Comparison of ENCODE assay signal across 1 cellular context in the genomic region with DNA sequence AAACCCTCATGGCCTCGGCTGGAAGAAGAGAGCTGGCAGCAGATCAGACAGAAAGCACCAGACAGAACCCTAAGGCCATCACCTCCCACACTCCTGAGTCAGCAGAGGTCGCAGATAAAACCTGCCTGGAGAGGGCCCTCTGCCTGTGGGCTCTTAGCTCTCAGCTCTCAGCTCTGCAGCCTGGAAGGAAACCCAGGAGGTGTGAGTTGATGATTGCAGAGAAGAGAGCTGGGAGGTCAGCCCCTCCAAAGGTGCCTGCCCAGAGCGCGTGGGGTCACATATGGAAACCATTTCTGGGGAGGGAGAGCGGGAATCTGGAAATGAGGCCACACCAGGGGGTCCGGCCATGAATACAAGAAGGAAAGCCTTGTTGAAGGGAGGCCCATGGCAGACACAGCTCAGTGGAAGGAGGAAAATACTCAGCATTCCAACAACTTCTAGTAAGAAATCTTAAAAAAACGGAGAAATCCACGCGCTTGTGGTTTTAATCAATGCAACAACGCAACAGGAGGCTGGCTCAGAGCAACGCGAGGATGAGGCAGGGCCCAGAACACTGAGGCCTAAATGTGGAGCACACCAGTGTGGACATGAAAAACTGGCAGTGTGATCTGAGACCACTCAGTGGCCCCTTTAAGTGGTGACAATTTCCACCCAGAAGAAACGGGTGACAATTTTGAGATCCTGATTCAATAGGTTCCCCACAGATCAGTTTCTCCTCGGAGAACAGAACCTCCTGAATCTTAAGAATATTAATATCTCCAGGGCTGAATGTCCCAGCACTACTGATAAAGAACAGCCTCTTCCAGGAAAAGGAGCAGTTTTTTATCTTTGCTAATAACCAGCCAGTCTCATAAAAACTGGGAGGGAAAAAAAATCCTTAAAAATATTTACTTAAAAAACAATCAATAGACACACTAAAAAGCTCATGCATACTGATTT.
TF ChIP-seq lines count a peak whose summit lies in the region.

No MANE protein-coding gene starts in this region.

TF ChIP-seq in K562, 482 proteins besides CTCF, POLR2A, EP300 and RAD21 (continued from another document and continues in another):
- TF ChIP-seq ZBTB5 (IDR thresholded peaks at IDR 0.05), result no peak
- TF ChIP-seq, protein P1, sequence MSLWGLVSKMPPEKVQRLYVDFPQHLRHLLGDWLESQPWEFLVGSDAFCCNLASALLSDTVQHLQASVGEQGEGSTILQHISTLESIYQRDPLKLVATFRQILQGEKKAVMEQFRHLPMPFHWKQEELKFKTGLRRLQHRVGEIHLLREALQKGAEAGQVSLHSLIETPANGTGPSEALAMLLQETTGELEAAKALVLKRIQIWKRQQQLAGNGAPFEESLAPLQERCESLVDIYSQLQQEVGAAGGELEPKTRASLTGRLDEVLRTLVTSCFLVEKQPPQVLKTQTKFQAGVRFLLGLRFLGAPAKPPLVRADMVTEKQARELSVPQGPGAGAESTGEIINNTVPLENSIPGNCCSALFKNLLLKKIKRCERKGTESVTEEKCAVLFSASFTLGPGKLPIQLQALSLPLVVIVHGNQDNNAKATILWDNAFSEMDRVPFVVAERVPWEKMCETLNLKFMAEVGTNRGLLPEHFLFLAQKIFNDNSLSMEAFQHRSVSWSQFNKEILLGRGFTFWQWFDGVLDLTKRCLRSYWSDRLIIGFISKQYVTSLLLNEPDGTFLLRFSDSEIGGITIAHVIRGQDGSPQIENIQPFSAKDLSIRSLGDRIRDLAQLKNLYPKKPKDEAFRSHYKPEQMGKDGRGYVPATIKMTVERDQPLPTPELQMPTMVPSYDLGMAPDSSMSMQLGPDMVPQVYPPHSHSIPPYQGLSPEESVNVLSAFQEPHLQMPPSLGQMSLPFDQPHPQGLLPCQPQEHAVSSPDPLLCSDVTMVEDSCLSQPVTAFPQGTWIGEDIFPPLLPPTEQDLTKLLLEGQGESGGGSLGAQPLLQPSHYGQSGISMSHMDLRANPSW (CRISPR knock-in tag; IDR thresholded peaks at IDR 0.05), result no peak
- TF ChIP-seq CHD2 (IDR thresholded peaks at IDR 0.05; ENCODE audit: low read depth, low read length), result no peak
- TF ChIP-seq, protein P2, sequence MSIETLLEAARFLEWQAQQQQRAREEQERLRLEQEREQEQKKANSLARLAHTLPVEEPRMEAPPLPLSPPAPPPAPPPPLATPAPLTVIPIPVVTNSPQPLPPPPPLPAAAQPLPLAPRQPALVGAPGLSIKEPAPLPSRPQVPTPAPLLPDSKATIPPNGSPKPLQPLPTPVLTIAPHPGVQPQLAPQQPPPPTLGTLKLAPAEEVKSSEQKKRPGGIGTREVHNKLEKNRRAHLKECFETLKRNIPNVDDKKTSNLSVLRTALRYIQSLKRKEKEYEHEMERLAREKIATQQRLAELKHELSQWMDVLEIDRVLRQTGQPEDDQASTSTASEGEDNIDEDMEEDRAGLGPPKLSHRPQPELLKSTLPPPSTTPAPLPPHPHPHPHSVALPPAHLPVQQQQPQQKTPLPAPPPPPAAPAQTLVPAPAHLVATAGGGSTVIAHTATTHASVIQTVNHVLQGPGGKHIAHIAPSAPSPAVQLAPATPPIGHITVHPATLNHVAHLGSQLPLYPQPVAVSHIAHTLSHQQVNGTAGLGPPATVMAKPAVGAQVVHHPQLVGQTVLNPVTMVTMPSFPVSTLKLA (conservative IDR thresholded peaks at IDR 0.05), result no peak
- no peak for TF ChIP-seq ZNF174 (CRISPR knock-in tag; IDR thresholded peaks at IDR 0.05)
- no peak for TF ChIP-seq EP400 (IDR thresholded peaks at IDR 0.05)
- TF ChIP-seq EGR1 (conservative IDR thresholded peaks at IDR 0.05), result peak; percentile 44; the same call in 1 of the 2 replicates
- TF ChIP-seq ZNF551 (CRISPR knock-in tag; IDR thresholded peaks at IDR 0.05), result no peak
- TF ChIP-seq, protein P3, sequence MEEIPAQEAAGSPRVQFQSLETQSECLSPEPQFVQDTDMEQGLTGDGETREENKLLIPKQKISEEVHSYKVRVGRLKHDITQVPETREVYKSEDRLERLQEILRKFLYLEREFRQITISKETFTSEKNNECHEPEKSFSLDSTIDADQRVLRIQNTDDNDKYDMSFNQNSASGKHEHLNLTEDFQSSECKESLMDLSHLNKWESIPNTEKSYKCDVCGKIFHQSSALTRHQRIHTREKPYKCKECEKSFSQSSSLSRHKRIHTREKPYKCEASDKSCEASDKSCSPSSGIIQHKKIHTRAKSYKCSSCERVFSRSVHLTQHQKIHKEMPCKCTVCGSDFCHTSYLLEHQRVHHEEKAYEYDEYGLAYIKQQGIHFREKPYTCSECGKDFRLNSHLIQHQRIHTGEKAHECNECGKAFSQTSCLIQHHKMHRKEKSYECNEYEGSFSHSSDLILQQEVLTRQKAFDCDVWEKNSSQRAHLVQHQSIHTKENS (CRISPR knock-in tag; IDR thresholded peaks at IDR 0.05), result no peak
- no peak for TF ChIP-seq TCF15 (CRISPR knock-in tag; IDR thresholded peaks at IDR 0.05)
- no peak for TF ChIP-seq NBN (IDR thresholded peaks at IDR 0.05; ENCODE audit: low read depth)
- no peak for TF ChIP-seq ZNF134 (CRISPR knock-in tag; conservative IDR thresholded peaks at IDR 0.05)
- peak; percentile 65; the same call in 1 of the 2 replicates for TF ChIP-seq JUND (IDR thresholded peaks at IDR 0.05; ENCODE audit: borderline replicate concordance, low read depth, low read length)
- TF ChIP-seq JUND (tag; IDR thresholded peaks at IDR 0.05; ENCODE audit: borderline replicate concordance, low read depth, low read length), result peak; percentile 53; the same call in 1 of the 3 replicates
- TF ChIP-seq, protein P4, sequence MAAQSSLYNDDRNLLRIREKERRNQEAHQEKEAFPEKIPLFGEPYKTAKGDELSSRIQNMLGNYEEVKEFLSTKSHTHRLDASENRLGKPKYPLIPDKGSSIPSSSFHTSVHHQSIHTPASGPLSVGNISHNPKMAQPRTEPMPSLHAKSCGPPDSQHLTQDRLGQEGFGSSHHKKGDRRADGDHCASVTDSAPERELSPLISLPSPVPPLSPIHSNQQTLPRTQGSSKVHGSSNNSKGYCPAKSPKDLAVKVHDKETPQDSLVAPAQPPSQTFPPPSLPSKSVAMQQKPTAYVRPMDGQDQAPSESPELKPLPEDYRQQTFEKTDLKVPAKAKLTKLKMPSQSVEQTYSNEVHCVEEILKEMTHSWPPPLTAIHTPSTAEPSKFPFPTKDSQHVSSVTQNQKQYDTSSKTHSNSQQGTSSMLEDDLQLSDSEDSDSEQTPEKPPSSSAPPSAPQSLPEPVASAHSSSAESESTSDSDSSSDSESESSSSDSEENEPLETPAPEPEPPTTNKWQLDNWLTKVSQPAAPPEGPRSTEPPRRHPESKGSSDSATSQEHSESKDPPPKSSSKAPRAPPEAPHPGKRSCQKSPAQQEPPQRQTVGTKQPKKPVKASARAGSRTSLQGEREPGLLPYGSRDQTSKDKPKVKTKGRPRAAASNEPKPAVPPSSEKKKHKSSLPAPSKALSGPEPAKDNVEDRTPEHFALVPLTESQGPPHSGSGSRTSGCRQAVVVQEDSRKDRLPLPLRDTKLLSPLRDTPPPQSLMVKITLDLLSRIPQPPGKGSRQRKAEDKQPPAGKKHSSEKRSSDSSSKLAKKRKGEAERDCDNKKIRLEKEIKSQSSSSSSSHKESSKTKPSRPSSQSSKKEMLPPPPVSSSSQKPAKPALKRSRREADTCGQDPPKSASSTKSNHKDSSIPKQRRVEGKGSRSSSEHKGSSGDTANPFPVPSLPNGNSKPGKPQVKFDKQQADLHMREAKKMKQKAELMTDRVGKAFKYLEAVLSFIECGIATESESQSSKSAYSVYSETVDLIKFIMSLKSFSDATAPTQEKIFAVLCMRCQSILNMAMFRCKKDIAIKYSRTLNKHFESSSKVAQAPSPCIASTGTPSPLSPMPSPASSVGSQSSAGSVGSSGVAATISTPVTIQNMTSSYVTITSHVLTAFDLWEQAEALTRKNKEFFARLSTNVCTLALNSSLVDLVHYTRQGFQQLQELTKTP (IDR thresholded peaks at IDR 0.05; ENCODE audit: low read depth in 1 of 2, partially characterized antibody in 2 of 2), result no peak
- TF ChIP-seq NFRKB (IDR thresholded peaks at IDR 0.05; ENCODE audit: low read depth), result no peak
- TF ChIP-seq NFIX (CRISPR knock-in tag; IDR thresholded peaks at IDR 0.05; ENCODE audit: low read depth), result no peak
- no peak for TF ChIP-seq SETDB1 (IDR thresholded peaks at IDR 0.05; ENCODE audit: low read length)
- TF ChIP-seq DPF2 (IDR thresholded peaks at IDR 0.05), result peak; percentile 48; the same call in 1 of the 2 replicates
- no peak for TF ChIP-seq SAFB2 (IDR thresholded peaks at IDR 0.05; ENCODE audit: borderline replicate concordance, low read depth, low read length, severe bottlenecking)
- TF ChIP-seq TCF3 (CRISPR knock-in tag; IDR thresholded peaks at IDR 0.05), result no peak
- TF ChIP-seq PRMT5 (CRISPR knock-in tag; IDR thresholded peaks at IDR 0.05), result no peak
- TF ChIP-seq ZNF436 (CRISPR knock-in tag; IDR thresholded peaks at IDR 0.05), result no peak
- no peak for TF ChIP-seq CEBPZ (IDR thresholded peaks at IDR 0.05; ENCODE audit: borderline replicate concordance, low read depth, low read length)
- no peak for TF ChIP-seq BHLHE40 (IDR thresholded peaks at IDR 0.05; ENCODE audit: low read length)
- TF ChIP-seq NR2F6 (CRISPR knock-in tag; IDR thresholded peaks at IDR 0.05), result no peak
- TF ChIP-seq ZC3H4 (CRISPR knock-in tag; IDR thresholded peaks at IDR 0.05; ENCODE audit: borderline replicate concordance), result no peak
- peak; percentile 62 for TF ChIP-seq FOSL1 (tag; conservative IDR thresholded peaks at IDR 0.05)
- TF ChIP-seq ZNF124 (CRISPR knock-in tag; IDR thresholded peaks at IDR 0.05), result no peak
- peak in 1 of 2 experiments; percentile 11 for TF ChIP-seq E2F6 (IDR thresholded peaks at IDR 0.05; ENCODE audit: borderline replicate concordance in 1 of 2, extremely low read depth in 1 of 2, insufficient read depth in 1 of 2, insufficient read length in 1 of 2, low read depth in 1 of 2, low read length in 1 of 2, poor library complexity in 1 of 2, severe bottlenecking in 1 of 2)
- no peak for TF ChIP-seq ZMIZ1 (IDR thresholded peaks at IDR 0.05; ENCODE audit: low read depth in 2 of 2, low read length in 2 of 2)
- peak; percentile 75; the same call in 1 of the 2 replicates for TF ChIP-seq LEF1 (IDR thresholded peaks at IDR 0.05)
- TF ChIP-seq CBFA2T3 (IDR thresholded peaks at IDR 0.05), result peak; percentile 50
- TF ChIP-seq SREBF2 (CRISPR knock-in tag; IDR thresholded peaks at IDR 0.05), result no peak
- no peak for TF ChIP-seq ZNF354B (CRISPR knock-in tag; IDR thresholded peaks at IDR 0.05)
